In the genomic region with DNA sequence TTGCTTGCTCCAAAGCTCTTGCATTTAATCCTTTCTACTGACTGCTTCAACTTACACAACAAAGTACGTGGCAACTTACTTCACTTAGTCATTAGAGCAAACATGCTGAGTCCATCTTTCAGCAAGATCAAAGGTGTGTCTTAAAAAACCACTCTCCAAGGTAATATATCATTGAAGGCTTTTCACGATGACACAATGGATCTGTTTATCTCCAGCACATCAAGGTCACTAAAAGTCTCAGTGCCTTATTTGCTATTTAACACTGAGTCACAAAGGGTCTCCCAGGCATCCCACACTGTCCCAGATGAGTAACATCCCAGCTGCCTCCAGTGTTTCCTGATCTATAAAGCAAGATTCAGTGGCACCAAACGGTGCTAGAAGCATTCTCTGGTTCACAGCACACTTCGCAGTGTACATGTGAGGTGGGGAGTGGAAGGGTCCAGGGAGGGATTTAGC, we compare ENCODE assay signal across 15 cellular contexts. TPM values are rescaled to one million over a fixed set of nuclear protein-coding genes. Genes with fewer than 3 reads are reported as not detected.
A peak's percentile ranks its signal among the peaks of the same experiment; 100 is the strongest.
DNase-seq lines count a peak whose midpoint lies in the region; ATAC-seq, FAIRE-seq and TF ChIP-seq lines count a peak whose summit lies in the region.
"Had no signal": no experiment of that assay in that cellular context is flagged by ENCODE, and none has a peak within 500 bp of the region (broad histone marks: within the 10 kb centered on the region; RNA-seq: fewer than 3 reads in every experiment).

No MANE protein-coding gene starts in this region.

- H3K4me1 ChIP-seq in HEK293 (ENCODE audit: control insufficient read depth, insufficient read depth, low read length) (no peaks in the 10 kb centered on the region; the same call in 1 of the 2 replicates), RWPE2 (ENCODE audit: insufficient read depth, poor library complexity, severe bottlenecking) (peaks cover 20% of the 10 kb centered on the region), hepatocyte (ENCODE audit: insufficient read depth) (peaks cover 4% of the 10 kb centered on the region), smooth muscle cell (ENCODE audit: low read depth) (no peaks in the 10 kb centered on the region)
- H3K4me1 ChIP-seq: testis had no signal

- H3K9me3 ChIP-seq in HEK293 (ENCODE audit: control insufficient read depth, insufficient read depth, low read depth, low read length) (no peaks in the 10 kb centered on the region), RWPE2 (ENCODE audit: severe bottlenecking) (no peaks in the 10 kb centered on the region), hepatocyte (ENCODE audit: low read depth) (no peaks in the 10 kb centered on the region), smooth muscle cell (replicated peaks; ENCODE audit: low read depth) (no peaks in the 10 kb centered on the region)
- H3K9me3 ChIP-seq: Peyer's patch, testis had no signal

- H3K79me2 ChIP-seq in hepatocyte = peaks cover 8% of the 10 kb centered on the region
- peaks cover 5% of the 10 kb centered on the region for H3K79me2 ChIP-seq in smooth muscle cell (ENCODE audit: low read depth)

- no peak overlapping the region for H2AFZ ChIP-seq in hepatocyte
- peak overlapping the region; percentile 0 for H2AFZ ChIP-seq in smooth muscle cell (ENCODE audit: low read depth)

- H3K9ac ChIP-seq in smooth muscle cell (ENCODE audit: low read depth) = no peak overlapping the region

- H3K27me3 ChIP-seq in RWPE2 (ENCODE audit: insufficient read depth, poor library complexity, severe bottlenecking) (no peaks in the 10 kb centered on the region), hepatocyte (no peaks in the 10 kb centered on the region), smooth muscle cell (ENCODE audit: low read depth) (no peaks in the 10 kb centered on the region)
- H3K27me3 ChIP-seq: Peyer's patch, testis had no signal

- CTCF ChIA-PET in HEK293 (lab: Yijun Ruan, JAX) = interaction anchor here (0.6 to 0.7 kb wide), 2 partner anchors 403 to 1259 kb away, joined by 3 read pairs; no protein-coding TSS in a partner anchor

- H3K4me3 ChIP-seq in HEK293 (ENCODE audit: low read depth, low read length) (no peak overlapping the region), RWPE2 (ENCODE audit: severe bottlenecking) (no peak overlapping the region), hepatocyte (no peak overlapping the region), smooth muscle cell (no peak overlapping the region)
- H3K4me3 ChIP-seq: Peyer's patch, testis had no signal

- H3F3A ChIP-seq in smooth muscle cell (ENCODE audit: low read depth) = no peaks in the 10 kb centered on the region

- FAIRE-seq in frontal cortex (lab: Jason Lieb, UNC) = no peak

- no peak for TF ChIP-seq CTCF in HEK293 (tag by site-specific recombination; IDR thresholded peaks at IDR 0.05)
- no peak for TF ChIP-seq CTCF in RWPE2 (IDR thresholded peaks at IDR 0.05; ENCODE audit: poor library complexity, severe bottlenecking)
- no peak for TF ChIP-seq CTCF in hepatocyte (IDR thresholded peaks at IDR 0.05; ENCODE audit: poor library complexity)
- no peak for TF ChIP-seq CTCF in smooth muscle cell (IDR thresholded peaks at IDR 0.05; ENCODE audit: borderline replicate concordance, insufficient read depth, poor library complexity, severe bottlenecking)

- 4% methylated on average over 4 of the region's 4 CpGs for WGBS in hepatocyte (ENCODE audit: low lambda C conversion rate, missing lambda C conversion rate)
- 2% methylated on average over 4 of the region's 4 CpGs for WGBS in smooth muscle cell (ENCODE audit: low lambda C conversion rate)

- no peaks in the 10 kb centered on the region for H3K9me2 ChIP-seq in hepatocyte (replicated peaks; ENCODE audit: insufficient read depth)

- DNase-seq in RWPE2 (ENCODE audit: low spot score) (no peak), hepatocyte (ENCODE audit: low spot score) (peak; percentile 50), smooth muscle cell (lab: John Stamatoyannopoulos, UW; ENCODE audit: unreplicated experiment) (no peak), DMS114 treated with DMSO at 0.1 percent for 48 hours (lab: John Stamatoyannopoulos, UW; ENCODE audit: unreplicated experiment) (no peak), DMS79 treated with DMSO at 0.1 percent for 48 hours (lab: John Stamatoyannopoulos, UW) (no peak), frontal cortex (ENCODE audit: low spot score in 2 of 2) (no peak)
- DNase-seq: cortex of kidney; kidney glomerular epithelial cell; Peyer's patch; stimulated activated CD4-positive, alpha-beta T cell treated with anti-CD3 and anti-CD28 coated beads, Interleukin-1b, Interleukin-23, amount 100 ng/mL, for 48 hours; T-helper 1 cell; testis had no signal

- H3K36me3 ChIP-seq in HEK293 (ENCODE audit: control insufficient read depth in 2 of 2, insufficient read depth in 1 of 2, low read length in 2 of 2) = no peaks in the 10 kb centered on the region
- no peaks in the 10 kb centered on the region for H3K36me3 ChIP-seq in RWPE2 (ENCODE audit: low read depth)
- no peaks in the 10 kb centered on the region for H3K36me3 ChIP-seq in hepatocyte (replicated peaks; ENCODE audit: insufficient read depth, low read depth)
- H3K36me3 ChIP-seq in smooth muscle cell (ENCODE audit: low read depth) = no peaks in the 10 kb centered on the region
- H3K36me3 ChIP-seq: Peyer's patch had no signal

- H3K27ac ChIP-seq in HEK293 (ENCODE audit: extremely low read depth, low read depth, low read length) = no peak overlapping the region
- peak overlapping the region; percentile 36 for H3K27ac ChIP-seq in RWPE2 (ENCODE audit: poor library complexity, severe bottlenecking)
- peak overlapping the region; percentile 53 for H3K27ac ChIP-seq in hepatocyte
- peak overlapping the region; percentile 77 for H3K27ac ChIP-seq in smooth muscle cell (ENCODE audit: low read depth)
- H3K27ac ChIP-seq: Peyer's patch, testis had no signal

- no peak overlapping the region for H3K4me2 ChIP-seq in hepatocyte
- peak overlapping the region; percentile 20 for H3K4me2 ChIP-seq in smooth muscle cell

- ATAC-seq in RWPE2 (ENCODE audit: low read depth) (peak; percentile 47), HG02852 (IDR thresholded peaks at IDR 0.05; ENCODE audit: unreplicated experiment) (no peak)
- ATAC-seq: activated CD4-positive, CD25-positive, alpha-beta regulatory T cell treated with anti-CD3 and anti-CD28 coated beads, Interleukin-2, amount 50 U/mL, for 24 hours had no signal

- POLR2A ChIA-PET in HEK293 (lab: Yijun Ruan, JAX) = no interaction called here

- H4K20me1 ChIP-seq in hepatocyte (ENCODE audit: insufficient read depth, poor library complexity, severe bottlenecking) (peaks cover 8% of the 10 kb centered on the region), smooth muscle cell (ENCODE audit: low read depth) (peaks cover under 1% of the 10 kb centered on the region)

TF ChIP-seq in HEK293, 187 proteins besides CTCF, POLR2A, EP300 and RAD21:
- TF ChIP-seq ZNF202 (tag by site-specific recombination; IDR thresholded peaks at IDR 0.05; ENCODE audit: borderline replicate concordance) (no peak), ZNF138 (tag by site-specific recombination; IDR thresholded peaks at IDR 0.05; ENCODE audit: borderline replicate concordance) (no peak), TRIM28 (IDR thresholded peaks at IDR 0.05; ENCODE audit: borderline replicate concordance, low read length) (0 out of 2 replicates have a peak, but pooled peaks have one; percentile 26)
- TF ChIP-seq, protein P1, sequence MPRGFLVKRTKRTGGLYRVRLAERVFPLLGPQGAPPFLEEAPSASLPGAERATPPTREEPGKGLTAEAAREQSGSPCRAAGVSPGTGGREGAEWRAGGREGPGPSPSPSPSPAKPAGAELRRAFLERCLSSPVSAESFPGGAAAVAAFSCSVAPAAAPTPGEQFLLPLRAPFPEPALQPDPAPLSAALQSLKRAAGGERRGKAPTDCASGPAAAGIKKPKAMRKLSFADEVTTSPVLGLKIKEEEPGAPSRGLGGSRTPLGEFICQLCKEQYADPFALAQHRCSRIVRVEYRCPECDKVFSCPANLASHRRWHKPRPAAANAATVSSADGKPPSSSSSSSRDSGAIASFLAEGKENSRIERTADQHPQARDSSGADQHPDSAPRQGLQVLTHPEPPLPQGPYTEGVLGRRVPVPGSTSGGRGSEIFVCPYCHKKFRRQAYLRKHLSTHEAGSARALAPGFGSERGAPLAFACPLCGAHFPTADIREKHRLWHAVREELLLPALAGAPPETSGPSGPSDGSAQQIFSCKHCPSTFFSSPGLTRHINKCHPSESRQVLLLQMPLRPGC (tag by site-specific recombination; IDR thresholded peaks at IDR 0.05) = no peak

RNA-seq across cellular contexts. Expression of a gene that starts 3.7 kb away (rescaled TPM):
- total RNA-seq in hepatocyte (28.4 and 29.9 TPM in 2 replicates), smooth muscle cell (21.9 and 25.7 TPM in 2 replicates), frontal cortex (35.1 TPM)
- polyA plus RNA-seq in hepatocyte (17.9 and 21.7 TPM in 2 replicates), smooth muscle cell (8.9 and 10.3 TPM in 2 replicates)

RNA-seq across cellular contexts. Expression of a gene that starts 40.3 kb away (rescaled TPM):
- 0.84 and 5.1 TPM in 2 replicates for total RNA-seq in hepatocyte
- 1.1 and 2.7 TPM in 2 replicates for polyA plus RNA-seq in hepatocyte
- 5.3 and 8.1 TPM in 2 replicates for total RNA-seq in smooth muscle cell
- 24.0 and 27.4 TPM in 2 replicates for polyA plus RNA-seq in smooth muscle cell
- total RNA-seq in frontal cortex = 0.82 TPM
